ENCODE assay signal across 8 cellular contexts in genomic region chr6:163711615-163712568, GRCh38.
DNase-seq lines count a peak whose midpoint lies in the region; ATAC-seq and TF ChIP-seq lines count a peak whose summit lies in the region.

No MANE protein-coding gene starts in this region.

- H3K27me3 ChIP-seq in BLaER1 (no peaks in the 10 kb centered on the region), endodermal cell (ENCODE audit: control insufficient read depth, insufficient read depth, low read length, poor library complexity, severe bottlenecking) (no peaks in the 10 kb centered on the region), neuronal stem cell (ENCODE audit: control insufficient read depth in 3 of 3, insufficient read depth in 3 of 3, low read depth in 1 of 3, low read length in 3 of 3) (no peaks in the 10 kb centered on the region)

- H2BK15ac ChIP-seq in neuronal stem cell (ENCODE audit: low read length) = no peak overlapping the region

- no peaks in the 10 kb centered on the region for H3K4me1 Mint-ChIP-seq in endodermal cell

- H3K4me2 ChIP-seq in BLaER1 (peak overlapping the region; percentile 88), neuronal stem cell (ENCODE audit: insufficient read depth, low read length, poor library complexity, severe bottlenecking) (no peak overlapping the region)

- H2BK12ac ChIP-seq in neuronal stem cell (ENCODE audit: low read length) = no peak overlapping the region

- H3K79me1 ChIP-seq in neuronal stem cell (ENCODE audit: low read depth, low read length) = no peaks in the 10 kb centered on the region

- H3K9ac ChIP-seq in BLaER1 (peak overlapping the region; percentile 61; the same call in 1 of the 2 replicates), endodermal cell (ENCODE audit: extremely low read depth, low read length, poor library complexity, severe bottlenecking) (no peak overlapping the region), neuronal stem cell (ENCODE audit: low read depth, low read length, poor library complexity) (no peak overlapping the region)

- peak overlapping the region; percentile 41 for H2AK5ac ChIP-seq in neuronal stem cell (ENCODE audit: low read depth, low read length)

- peak overlapping the region; percentile 82 for H4K91ac ChIP-seq in neuronal stem cell (ENCODE audit: low read depth, low read length, poor library complexity)

- H3K27me3 Mint-ChIP-seq in endodermal cell (ENCODE audit: insufficient read depth) = peaks cover 20% of the 10 kb centered on the region

- H4K8ac ChIP-seq in neuronal stem cell (ENCODE audit: low read depth, low read length) = no peak overlapping the region

- no peaks in the 10 kb centered on the region for H4K20me1 ChIP-seq in BLaER1

- peak; percentile 48 for ATAC-seq in GM21447 (IDR thresholded peaks at IDR 0.05; ENCODE audit: unreplicated experiment)

- no peak overlapping the region for H3K27ac Mint-ChIP-seq in endodermal cell

- 91 to 96% methylated on average over 21 to 24 of the region's 24 CpGs for WGBS in endodermal cell (ENCODE audit: insufficient coverage in 1 of 2, insufficient read length in 1 of 2), 2 experiments
- WGBS in neuronal stem cell (ENCODE audit: extremely low coverage in 2 of 2, insufficient read length in 2 of 2, insufficient replicate concordance in 1 of 2), 2 donors = no CpG with 5 or more reads among the region's 24 CpGs

- H3K9me3 ChIP-seq in BLaER1 (no peaks in the 10 kb centered on the region), endodermal cell (ENCODE audit: control insufficient read depth, low read length) (no peaks in the 10 kb centered on the region), neuronal stem cell (replicated peaks in 1 of 2; ENCODE audit: control insufficient read depth in 2 of 2, insufficient read depth in 1 of 2, low read depth in 1 of 2, low read length in 2 of 2) (no peaks in the 10 kb centered on the region)

- H3K36me3 Mint-ChIP-seq in endodermal cell (ENCODE audit: low read depth) = no peaks in the 10 kb centered on the region

- H2BK5ac ChIP-seq in neuronal stem cell (ENCODE audit: low read length) = no peak overlapping the region

- H3K4me3 ChIP-seq in BLaER1 = peak overlapping the region; percentile 41; the same call in 1 of the 2 replicates
- no peak overlapping the region for H3K4me3 ChIP-seq in endodermal cell (ENCODE audit: low read length)
- H3K4me3 ChIP-seq in neuronal stem cell (ENCODE audit: low read length in 2 of 2) = no peak overlapping the region

- H3K23ac ChIP-seq in neuronal stem cell (ENCODE audit: low read depth, low read length, poor library complexity) = no peak overlapping the region

- H3K4me1 ChIP-seq in BLaER1 (peaks cover 94% of the 10 kb centered on the region), endodermal cell (ENCODE audit: control insufficient read depth, insufficient read depth, low read length) (no peaks in the 10 kb centered on the region), neuronal stem cell (ENCODE audit: control insufficient read depth in 2 of 2, insufficient read depth in 1 of 2, low read depth in 1 of 2, low read length in 2 of 2) (peaks cover 2% of the 10 kb centered on the region in 2 donors)

- TF ChIP-seq CTCF in endodermal cell (conservative IDR thresholded peaks at IDR 0.05) = peak; percentile 58

- H3K36me3 ChIP-seq in BLaER1 (no peaks in the 10 kb centered on the region), endodermal cell (ENCODE audit: control insufficient read depth, insufficient read depth, low read length) (no peaks in the 10 kb centered on the region), neuronal stem cell (replicated peaks in 1 of 2; ENCODE audit: control insufficient read depth in 2 of 2, insufficient read depth in 2 of 2, low read length in 2 of 2) (no peaks in the 10 kb centered on the region)

- peak overlapping the region; percentile 77 for H3K18ac ChIP-seq in neuronal stem cell (ENCODE audit: low read length)

- H3K4me3 Mint-ChIP-seq in endodermal cell = no peak overlapping the region

- no peak overlapping the region for H3K4ac ChIP-seq in neuronal stem cell (ENCODE audit: low read length)

- H3K27ac ChIP-seq in BLaER1 (peak overlapping the region; percentile 83), endodermal cell (ENCODE audit: low read depth, low read length) (no peak overlapping the region), neuronal stem cell (replicated peaks; ENCODE audit: low read length) (no peak overlapping the region)

- peak; percentile 98 for DNase-seq in MV-4-11 (lab: John Stamatoyannopoulos, UW)
- peak; percentile 67 for DNase-seq in endodermal cell
- no peak for DNase-seq in neuronal stem cell (ENCODE audit: low spot score)
- DNase-seq in NCI-H2081 (lab: John Stamatoyannopoulos, UW) = no peak
- no peak for DNase-seq in ureter (ENCODE audit: low spot score)
- no peak for DNase-seq in NCI-H1048 (lab: John Stamatoyannopoulos, UW)

- no peak overlapping the region for H2BK120ac ChIP-seq in neuronal stem cell (ENCODE audit: low read depth, low read length)

- H3K9me3 Mint-ChIP-seq in endodermal cell = no peaks in the 10 kb centered on the region

- no peak overlapping the region for H2AFZ ChIP-seq in neuronal stem cell (ENCODE audit: low read length)

- H3K14ac ChIP-seq in neuronal stem cell (ENCODE audit: low read length) = no peak overlapping the region

Comparison
In these comparisons a context has a peak if more than half of its experiments do, and no peak if none do; other contexts are left out.
1. DNase-seq: peak in MV-4-11 (single experiment) and endodermal cell (single experiment); none in neuronal stem cell (single experiment), NCI-H2081 (0 of 2), ureter (single experiment) and NCI-H1048 (single experiment).